11 cellular contexts compared by ENCODE assay signal in genomic region chr10:80289451-80290287, GRCh38. TPM values are rescaled to one million over a fixed set of nuclear protein-coding genes. Genes with fewer than 3 reads are reported as not detected.
A peak's percentile ranks its signal among the peaks of the same experiment; 100 is the strongest.
DNase-seq lines count a peak whose midpoint lies in the region; ATAC-seq and TF ChIP-seq lines count a peak whose summit lies in the region.
"Had no signal": no experiment of that assay in that cellular context is flagged by ENCODE, and none has a peak within 500 bp of the region (broad histone marks: within the 10 kb centered on the region; RNA-seq: fewer than 3 reads in every experiment).

Gene MAT1A (minus strand): TSS chr10:80289658. CDS start chr10:80289423, 235 bp downstream.

- H3K4me1 Mint-ChIP-seq in activated T-cell treated with anti-CD3 and anti-CD28 coated beads, Interleukin-2, amount 50 U/mL, for 72 hours (ENCODE audit: low read depth), result no peaks in the 10 kb centered on the region
- H3K4me1 Mint-ChIP-seq in activated CD8-positive, alpha-beta T cell treated with anti-CD3 and anti-CD28 coated beads, Interleukin-2, amount 10 ng/mL, durations not matched to agents 7 days and 5 days (ENCODE audit: low read depth), result no peaks in the 10 kb centered on the region

- H3K27me3 Mint-ChIP-seq in activated T-cell treated with anti-CD3 and anti-CD28 coated beads, Interleukin-2, amount 50 U/mL, for 72 hours (ENCODE audit: low read depth), result peaks cover 30% of the 10 kb centered on the region
- H3K27me3 Mint-ChIP-seq in activated CD8-positive, alpha-beta T cell treated with anti-CD3 and anti-CD28 coated beads, Interleukin-2, amount 10 ng/mL, durations not matched to agents 7 days and 5 days (ENCODE audit: low read depth), result peaks cover 22% of the 10 kb centered on the region

- in situ Hi-C loops in mammary epithelial cell (cut with MboI; ENCODE audit: low sequenced_read_pairs in 2 of 2), result no loop called here

- H2BK12ac ChIP-seq in mesenchymal stem cell (ENCODE audit: low read length in 2 of 2), result no peak within 1 kb of the TSS

- H2BK15ac ChIP-seq in mesenchymal stem cell (ENCODE audit: low read depth, poor library complexity, severe bottlenecking), result no peak within 1 kb of the TSS

- no peak within 1 kb of the TSS for H2BK5ac ChIP-seq in mesenchymal stem cell (ENCODE audit: low read depth, low read length, poor library complexity, severe bottlenecking)

- no peaks in the 10 kb centered on the region for H3K9me2 ChIP-seq in Loucy (replicated peaks; ENCODE audit: low read depth, low read length)

- no peak within 1 kb of the TSS for H3K23ac ChIP-seq in mesenchymal stem cell (ENCODE audit: low read length in 2 of 2)

- no peak for ATAC-seq in activated T-cell treated with anti-CD3 and anti-CD28 coated beads, Interleukin-2, amount 50 U/mL, for 72 hours (replicated peaks in 1 of 2)
- no peak for ATAC-seq in activated CD8-positive, alpha-beta T cell treated with anti-CD3 and anti-CD28 coated beads, Interleukin-2, amount 10 ng/mL, durations not matched to agents 7 days and 5 days

- H3K4me3 ChIP-seq in Loucy (ENCODE audit: low read length, poor library complexity, severe bottlenecking), result peak within 1 kb of the TSS; percentile 69
- H3K4me3 ChIP-seq in mammary epithelial cell (replicated peaks in 1 of 3; ENCODE audit: insufficient read depth in 1 of 3, low read depth in 2 of 3, low read length in 3 of 3), result peak within 1 kb of the TSS in 1 of 3 experiments; percentile 3
- H3K4me3 ChIP-seq in mesenchymal stem cell (ENCODE audit: insufficient read depth in 1 of 2, low read depth in 1 of 2, low read length in 2 of 2), result no peak within 1 kb of the TSS

- no peak within 1 kb of the TSS for H3K27ac Mint-ChIP-seq in activated T-cell treated with anti-CD3 and anti-CD28 coated beads, Interleukin-2, amount 50 U/mL, for 72 hours
- H3K27ac Mint-ChIP-seq in activated CD8-positive, alpha-beta T cell treated with anti-CD3 and anti-CD28 coated beads, Interleukin-2, amount 10 ng/mL, durations not matched to agents 7 days and 5 days, result no peak within 1 kb of the TSS

- dilution Hi-C loops in mammary epithelial cell (cut with HindIII; ENCODE audit: low sequenced_read_pairs), result no loop called here

- H4K8ac ChIP-seq in mesenchymal stem cell (ENCODE audit: low read length), result peak within 1 kb of the TSS; percentile 12

- peak within 1 kb of the TSS; percentile 56 for H3K9ac ChIP-seq in Loucy (ENCODE audit: low read depth, low read length, poor library complexity, severe bottlenecking)
- no peak within 1 kb of the TSS for H3K9ac ChIP-seq in mammary epithelial cell (ENCODE audit: insufficient read depth, low read length)
- no peak within 1 kb of the TSS for H3K9ac ChIP-seq in mesenchymal stem cell (ENCODE audit: low read length)

- H3K4me2 ChIP-seq in Loucy (ENCODE audit: low read depth, low read length, poor library complexity, severe bottlenecking) (peak within 1 kb of the TSS; percentile 76), mammary epithelial cell (ENCODE audit: insufficient read depth, low read depth, low read length) (peak within 1 kb of the TSS; percentile 48), mesenchymal stem cell (ENCODE audit: low read length, poor library complexity, severe bottlenecking) (no peak within 1 kb of the TSS)

- no peak within 1 kb of the TSS for H2BK120ac ChIP-seq in mesenchymal stem cell (ENCODE audit: low read depth, low read length)

- no peak within 1 kb of the TSS for H2AK5ac ChIP-seq in mesenchymal stem cell (ENCODE audit: low read length, severe bottlenecking)

- H3K79me2 ChIP-seq in Loucy (ENCODE audit: insufficient read depth, low read length) (no peaks in the 10 kb centered on the region), mammary epithelial cell (ENCODE audit: insufficient read depth, low read length) (no peaks in the 10 kb centered on the region)

- H3K36me3 Mint-ChIP-seq in activated T-cell treated with anti-CD3 and anti-CD28 coated beads, Interleukin-2, amount 50 U/mL, for 72 hours (ENCODE audit: insufficient read depth in 2 of 2), result no peaks in the 10 kb centered on the region
- no peaks in the 10 kb centered on the region for H3K36me3 Mint-ChIP-seq in activated CD8-positive, alpha-beta T cell treated with anti-CD3 and anti-CD28 coated beads, Interleukin-2, amount 10 ng/mL, durations not matched to agents 7 days and 5 days (ENCODE audit: low read depth)

- no TSS peak for BruUV-seq in mammary epithelial cell (replicated peaks; lab: Mats Ljungman, UMichigan)

- H4K20me1 ChIP-seq in Loucy (ENCODE audit: insufficient read depth, low read length, poor library complexity, severe bottlenecking) (no peaks in the 10 kb centered on the region), mammary epithelial cell (ENCODE audit: insufficient read depth, low read length) (no peaks in the 10 kb centered on the region)

- no peaks in the 10 kb centered on the region for H3F3A ChIP-seq in Loucy (ENCODE audit: low read depth)

- POLR2A ChIA-PET in activated CD8-positive, alpha-beta T cell treated with anti-CD3 and anti-CD28 coated beads, Interleukin-2, amount 10 ng/mL, durations not matched to agents 7 days and 5 days (lab: Charles Lee), result no interaction called here

- H3K18ac ChIP-seq in mesenchymal stem cell (ENCODE audit: low read depth in 1 of 2, low read length in 2 of 2), result no peak within 1 kb of the TSS

- no peak within 1 kb of the TSS for H3K4ac ChIP-seq in mesenchymal stem cell (ENCODE audit: low read depth in 1 of 2, low read length in 2 of 2)

- H3K9me3 Mint-ChIP-seq in activated T-cell treated with anti-CD3 and anti-CD28 coated beads, Interleukin-2, amount 50 U/mL, for 72 hours, result no peaks in the 10 kb centered on the region
- H3K9me3 Mint-ChIP-seq in activated CD8-positive, alpha-beta T cell treated with anti-CD3 and anti-CD28 coated beads, Interleukin-2, amount 10 ng/mL, durations not matched to agents 7 days and 5 days (ENCODE audit: insufficient read depth), result no peaks in the 10 kb centered on the region

- H3K4me3 Mint-ChIP-seq in activated T-cell treated with anti-CD3 and anti-CD28 coated beads, Interleukin-2, amount 50 U/mL, for 72 hours, result no peak within 1 kb of the TSS
- H3K4me3 Mint-ChIP-seq in activated CD8-positive, alpha-beta T cell treated with anti-CD3 and anti-CD28 coated beads, Interleukin-2, amount 10 ng/mL, durations not matched to agents 7 days and 5 days, result no peak within 1 kb of the TSS

- TF ChIP-seq CTCF in Loucy (conservative IDR thresholded peaks at IDR 0.05; ENCODE audit: low read length), result peak; percentile 29
- TF ChIP-seq CTCF in mammary epithelial cell (conservative IDR thresholded peaks at IDR 0.05 in 1 of 2, IDR thresholded peaks at IDR 0.05 in 1 of 2; ENCODE audit: extremely low read depth in 1 of 2, insufficient read depth in 1 of 2, low read depth in 1 of 2, low read length in 2 of 2), result no peak

- CTCF ChIA-PET in mammary epithelial cell (lab: Charles Lee; ENCODE audit: low non-redundant PET), result interaction anchor here (0.6 kb wide), 1 partner anchor 15 kb away, joined by 4 read pairs; no protein-coding TSS in a partner anchor
- CTCF ChIA-PET in activated CD8-positive, alpha-beta T cell treated with anti-CD3 and anti-CD28 coated beads, Interleukin-2, amount 10 ng/mL, durations not matched to agents 7 days and 5 days (lab: Charles Lee), result no interaction called here

- H3K4me1 ChIP-seq in Loucy (ENCODE audit: insufficient read depth, low read length, poor library complexity, severe bottlenecking), result peaks cover 13% of the 10 kb centered on the region
- H3K4me1 ChIP-seq in mammary epithelial cell (ENCODE audit: insufficient read depth, low read length), result no peaks in the 10 kb centered on the region
- peaks cover 1% of the 10 kb centered on the region for H3K4me1 ChIP-seq in mesenchymal stem cell (ENCODE audit: control insufficient read depth, insufficient read depth, low read depth, low read length)

- intact Hi-C loops in mammary epithelial cell (cut with micrococcal nuclease), result no loop called here

- H3K27ac ChIP-seq in mammary epithelial cell (ENCODE audit: insufficient read depth, low read depth, low read length), result no peak within 1 kb of the TSS
- no peak within 1 kb of the TSS for H3K27ac ChIP-seq in mesenchymal stem cell (ENCODE audit: low read length, poor library complexity, severe bottlenecking)

- H3K27me3 ChIP-seq in Loucy (ENCODE audit: insufficient read depth, low read length, poor library complexity, severe bottlenecking) (no peaks in the 10 kb centered on the region), mammary epithelial cell (ENCODE audit: insufficient read depth, low read length) (no peaks in the 10 kb centered on the region), mesenchymal stem cell (ENCODE audit: control insufficient read depth in 1 of 2, insufficient read depth in 1 of 2, low read length in 2 of 2) (peaks cover 17 to 54% of the 10 kb centered on the region in 2 experiments)

- DNase-seq in DMS53 (lab: John Stamatoyannopoulos, UW) (peak; percentile 92), mammary epithelial cell (peak; percentile 54), mesenchymal stem cell (peak; percentile 25), NCI-H345 (lab: John Stamatoyannopoulos, UW) (no peak)
- no peak for DNase-seq in activated CD4-positive, alpha-beta T cell treated with anti-CD3 and anti-CD28 coated beads for 1 hour
- no peak for DNase-seq in activated T-cell treated with anti-CD3 and anti-CD28 coated beads, Interleukin-2, amount 50 U/mL, for 72 hours
- DNase-seq in activated CD8-positive, alpha-beta T cell treated with anti-CD3 and anti-CD28 coated beads, Interleukin-2, amount 10 ng/mL, durations not matched to agents 7 days and 5 days, result no peak
- DNase-seq: cortex of kidney; stimulated activated CD4-positive, alpha-beta T cell treated with anti-CD3 and anti-CD28 coated beads, Interleukin-12 subunit alpha, Interleukin-12 subunit beta, amount 100 ng/mL, for 4 hours; substantia nigra had no signal

- no peak within 1 kb of the TSS for H4K91ac ChIP-seq in mesenchymal stem cell (ENCODE audit: low read length)

- no peaks in the 10 kb centered on the region for H3K79me1 ChIP-seq in mesenchymal stem cell (replicated peaks; ENCODE audit: low read length, poor library complexity, severe bottlenecking)

- H3K9me3 ChIP-seq in Loucy (ENCODE audit: insufficient read depth, low read depth, low read length), result no peaks in the 10 kb centered on the region
- H3K9me3 ChIP-seq in mammary epithelial cell (replicated peaks; ENCODE audit: insufficient read depth, low read length), result no peaks in the 10 kb centered on the region
- peaks cover 2% of the 10 kb centered on the region for H3K9me3 ChIP-seq in mesenchymal stem cell (ENCODE audit: control insufficient read depth, low read length)

- no peaks in the 10 kb centered on the region for H3K36me3 ChIP-seq in Loucy (ENCODE audit: insufficient read depth, low read length)
- no peaks in the 10 kb centered on the region for H3K36me3 ChIP-seq in mammary epithelial cell (ENCODE audit: insufficient read depth, low read length)
- no peaks in the 10 kb centered on the region for H3K36me3 ChIP-seq in mesenchymal stem cell (ENCODE audit: control insufficient read depth in 1 of 2, insufficient read depth in 2 of 2, low read depth in 1 of 2, low read length in 2 of 2)

- no peak within 1 kb of the TSS for H3K14ac ChIP-seq in mesenchymal stem cell (ENCODE audit: low read length in 2 of 2)

- 3% methylated on average over 9 of the region's 9 CpGs for WGBS in mammary epithelial cell (ENCODE audit: low coverage, missing lambda C conversion rate)
- 27% methylated on average over 6 of the region's 9 CpGs for WGBS in mesenchymal stem cell

- H2AFZ ChIP-seq in Loucy (ENCODE audit: low read length) (peak within 1 kb of the TSS; percentile 100), mammary epithelial cell (ENCODE audit: low read depth, low read length) (peak within 1 kb of the TSS; percentile 78), mesenchymal stem cell (ENCODE audit: low read depth, low read length) (no peak within 1 kb of the TSS)

RNA-seq across cellular contexts. Expression of gene MAT1A, which starts in this region (rescaled TPM):
- 1 to 10 TPM in 1 of 2 donors, not detected in 1; 1.3 TPM for total RNA-seq in mammary epithelial cell
- 0.16 TPM for polyA plus RNA-seq in mammary epithelial cell
- not detected for polyA minus RNA-seq in mammary epithelial cell
- 0.11 TPM for polyA plus RNA-seq in mesenchymal stem cell (2013, experiment 1 of 2)
- polyA plus RNA-seq in mesenchymal stem cell (2013, experiment 2 of 2), result 0.05 TPM
- total RNA-seq in activated T-cell treated with anti-CD3 and anti-CD28 coated beads, Interleukin-2, amount 50 U/mL, for 72 hours, result not detected
- total RNA-seq in activated CD8-positive, alpha-beta T cell treated with anti-CD3 and anti-CD28 coated beads, Interleukin-2, amount 10 ng/mL, durations not matched to agents 7 days and 5 days, result not detected

Comparison
In these comparisons a context has a peak if more than half of its experiments do, and no peak if none do; other contexts are left out.
1. DNase-seq: peak in DMS53 (single experiment), mammary epithelial cell (single experiment) and mesenchymal stem cell (single experiment); none in activated CD4-positive, alpha-beta T cell treated with anti-CD3 and anti-CD28 coated beads for 1 hour (single experiment), activated T-cell treated with anti-CD3 and anti-CD28 coated beads, Interleukin-2, amount 50 U/mL, for 72 hours (0 of 2), activated CD8-positive, alpha-beta T cell treated with anti-CD3 and anti-CD28 coated beads, Interleukin-2, amount 10 ng/mL, durations not matched to agents 7 days and 5 days (single experiment) and NCI-H345 (single experiment).